In genomic region chr4:17578482-17578891, GRCh38 we compare ENCODE assay signal across 1 cellular context.
TF ChIP-seq lines count a peak whose summit lies in the region.

No MANE protein-coding gene starts in this region.

TF ChIP-seq in GM12878, 131 proteins besides CTCF, POLR2A, EP300 and RAD21 (continued from another document and continues in another):
- TF ChIP-seq ZBTB40 (IDR thresholded peaks at IDR 0.05; ENCODE audit: borderline replicate concordance): no peak
- TF ChIP-seq, protein P1, sequence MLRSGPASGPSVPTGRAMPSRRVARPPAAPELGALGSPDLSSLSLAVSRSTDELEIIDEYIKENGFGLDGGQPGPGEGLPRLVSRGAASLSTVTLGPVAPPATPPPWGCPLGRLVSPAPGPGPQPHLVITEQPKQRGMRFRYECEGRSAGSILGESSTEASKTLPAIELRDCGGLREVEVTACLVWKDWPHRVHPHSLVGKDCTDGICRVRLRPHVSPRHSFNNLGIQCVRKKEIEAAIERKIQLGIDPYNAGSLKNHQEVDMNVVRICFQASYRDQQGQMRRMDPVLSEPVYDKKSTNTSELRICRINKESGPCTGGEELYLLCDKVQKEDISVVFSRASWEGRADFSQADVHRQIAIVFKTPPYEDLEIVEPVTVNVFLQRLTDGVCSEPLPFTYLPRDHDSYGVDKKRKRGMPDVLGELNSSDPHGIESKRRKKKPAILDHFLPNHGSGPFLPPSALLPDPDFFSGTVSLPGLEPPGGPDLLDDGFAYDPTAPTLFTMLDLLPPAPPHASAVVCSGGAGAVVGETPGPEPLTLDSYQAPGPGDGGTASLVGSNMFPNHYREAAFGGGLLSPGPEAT (IDR thresholded peaks at IDR 0.05; ENCODE audit: low read depth): peak; percentile 18; the same call in 1 of the 2 replicates
- no peak for TF ChIP-seq CBX3 (IDR thresholded peaks at IDR 0.05; ENCODE audit: borderline replicate concordance, low read depth)
- TF ChIP-seq TCF7 (IDR thresholded peaks at IDR 0.05; ENCODE audit: borderline replicate concordance): no peak
- TF ChIP-seq CUX1 (IDR thresholded peaks at IDR 0.05; ENCODE audit: insufficient replicate concordance, low read depth, low read length): no peak
- no peak for TF ChIP-seq RCOR1 (conservative IDR thresholded peaks at IDR 0.05; ENCODE audit: low read depth, low read length)
- TF ChIP-seq, protein P2, sequence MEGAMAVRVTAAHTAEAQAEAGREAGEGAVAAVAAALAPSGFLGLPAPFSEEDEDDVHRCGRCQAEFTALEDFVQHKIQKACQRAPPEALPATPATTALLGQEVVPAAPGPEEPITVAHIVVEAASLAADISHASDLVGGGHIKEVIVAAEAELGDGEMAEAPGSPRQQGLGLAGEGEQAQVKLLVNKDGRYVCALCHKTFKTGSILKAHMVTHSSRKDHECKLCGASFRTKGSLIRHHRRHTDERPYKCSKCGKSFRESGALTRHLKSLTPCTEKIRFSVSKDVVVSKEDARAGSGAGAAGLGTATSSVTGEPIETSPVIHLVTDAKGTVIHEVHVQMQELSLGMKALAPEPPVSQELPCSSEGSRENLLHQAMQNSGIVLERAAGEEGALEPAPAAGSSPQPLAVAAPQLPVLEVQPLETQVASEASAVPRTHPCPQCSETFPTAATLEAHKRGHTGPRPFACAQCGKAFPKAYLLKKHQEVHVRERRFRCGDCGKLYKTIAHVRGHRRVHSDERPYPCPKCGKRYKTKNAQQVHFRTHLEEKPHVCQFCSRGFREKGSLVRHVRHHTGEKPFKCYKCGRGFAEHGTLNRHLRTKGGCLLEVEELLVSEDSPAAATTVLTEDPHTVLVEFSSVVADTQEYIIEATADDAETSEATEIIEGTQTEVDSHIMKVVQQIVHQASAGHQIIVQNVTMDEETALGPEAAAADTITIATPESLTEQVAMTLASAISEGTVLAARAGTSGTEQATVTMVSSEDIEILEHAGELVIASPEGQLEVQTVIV (IDR thresholded peaks at IDR 0.05; ENCODE audit: borderline replicate concordance, partially characterized antibody): no peak
- TF ChIP-seq POLR2AphosphoS5 (IDR thresholded peaks at IDR 0.05; ENCODE audit: low read length): no peak
- TF ChIP-seq, protein P3, sequence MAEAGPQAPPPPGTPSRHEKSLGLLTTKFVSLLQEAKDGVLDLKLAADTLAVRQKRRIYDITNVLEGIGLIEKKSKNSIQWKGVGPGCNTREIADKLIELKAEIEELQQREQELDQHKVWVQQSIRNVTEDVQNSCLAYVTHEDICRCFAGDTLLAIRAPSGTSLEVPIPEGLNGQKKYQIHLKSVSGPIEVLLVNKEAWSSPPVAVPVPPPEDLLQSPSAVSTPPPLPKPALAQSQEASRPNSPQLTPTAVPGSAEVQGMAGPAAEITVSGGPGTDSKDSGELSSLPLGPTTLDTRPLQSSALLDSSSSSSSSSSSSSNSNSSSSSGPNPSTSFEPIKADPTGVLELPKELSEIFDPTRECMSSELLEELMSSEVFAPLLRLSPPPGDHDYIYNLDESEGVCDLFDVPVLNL (IDR thresholded peaks at IDR 0.05; ENCODE audit: low read depth, low read length): no peak
- TF ChIP-seq YBX1 (IDR thresholded peaks at IDR 0.05): no peak
- TF ChIP-seq NBN (IDR thresholded peaks at IDR 0.05): no peak
- TF ChIP-seq, protein P4, sequence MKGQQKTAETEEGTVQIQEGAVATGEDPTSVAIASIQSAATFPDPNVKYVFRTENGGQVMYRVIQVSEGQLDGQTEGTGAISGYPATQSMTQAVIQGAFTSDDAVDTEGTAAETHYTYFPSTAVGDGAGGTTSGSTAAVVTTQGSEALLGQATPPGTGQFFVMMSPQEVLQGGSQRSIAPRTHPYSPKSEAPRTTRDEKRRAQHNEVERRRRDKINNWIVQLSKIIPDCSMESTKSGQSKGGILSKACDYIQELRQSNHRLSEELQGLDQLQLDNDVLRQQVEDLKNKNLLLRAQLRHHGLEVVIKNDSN (IDR thresholded peaks at IDR 0.05; ENCODE audit: borderline replicate concordance, extremely low read length, insufficient read depth, low read depth, low read length): no peak
- 0 out of 2 replicates have a peak, but pooled peaks have one; percentile 44 for TF ChIP-seq ATF7 (IDR thresholded peaks at IDR 0.05; ENCODE audit: low read depth)
- no peak for TF ChIP-seq SP1 (IDR thresholded peaks at IDR 0.05; ENCODE audit: low read depth, low read length)
- peak; percentile 35; the same call in 1 of the 2 replicates for TF ChIP-seq FOXK2 (IDR thresholded peaks at IDR 0.05)
- no peak for TF ChIP-seq STAT3 (IDR thresholded peaks at IDR 0.05; ENCODE audit: low read depth, low read length)
- no peak for TF ChIP-seq ZNF217 (IDR thresholded peaks at IDR 0.05)
- no peak for TF ChIP-seq HDAC2 (IDR thresholded peaks at IDR 0.05)
- TF ChIP-seq BCLAF1 (IDR thresholded peaks at IDR 0.05): no peak
- TF ChIP-seq, protein P5, sequence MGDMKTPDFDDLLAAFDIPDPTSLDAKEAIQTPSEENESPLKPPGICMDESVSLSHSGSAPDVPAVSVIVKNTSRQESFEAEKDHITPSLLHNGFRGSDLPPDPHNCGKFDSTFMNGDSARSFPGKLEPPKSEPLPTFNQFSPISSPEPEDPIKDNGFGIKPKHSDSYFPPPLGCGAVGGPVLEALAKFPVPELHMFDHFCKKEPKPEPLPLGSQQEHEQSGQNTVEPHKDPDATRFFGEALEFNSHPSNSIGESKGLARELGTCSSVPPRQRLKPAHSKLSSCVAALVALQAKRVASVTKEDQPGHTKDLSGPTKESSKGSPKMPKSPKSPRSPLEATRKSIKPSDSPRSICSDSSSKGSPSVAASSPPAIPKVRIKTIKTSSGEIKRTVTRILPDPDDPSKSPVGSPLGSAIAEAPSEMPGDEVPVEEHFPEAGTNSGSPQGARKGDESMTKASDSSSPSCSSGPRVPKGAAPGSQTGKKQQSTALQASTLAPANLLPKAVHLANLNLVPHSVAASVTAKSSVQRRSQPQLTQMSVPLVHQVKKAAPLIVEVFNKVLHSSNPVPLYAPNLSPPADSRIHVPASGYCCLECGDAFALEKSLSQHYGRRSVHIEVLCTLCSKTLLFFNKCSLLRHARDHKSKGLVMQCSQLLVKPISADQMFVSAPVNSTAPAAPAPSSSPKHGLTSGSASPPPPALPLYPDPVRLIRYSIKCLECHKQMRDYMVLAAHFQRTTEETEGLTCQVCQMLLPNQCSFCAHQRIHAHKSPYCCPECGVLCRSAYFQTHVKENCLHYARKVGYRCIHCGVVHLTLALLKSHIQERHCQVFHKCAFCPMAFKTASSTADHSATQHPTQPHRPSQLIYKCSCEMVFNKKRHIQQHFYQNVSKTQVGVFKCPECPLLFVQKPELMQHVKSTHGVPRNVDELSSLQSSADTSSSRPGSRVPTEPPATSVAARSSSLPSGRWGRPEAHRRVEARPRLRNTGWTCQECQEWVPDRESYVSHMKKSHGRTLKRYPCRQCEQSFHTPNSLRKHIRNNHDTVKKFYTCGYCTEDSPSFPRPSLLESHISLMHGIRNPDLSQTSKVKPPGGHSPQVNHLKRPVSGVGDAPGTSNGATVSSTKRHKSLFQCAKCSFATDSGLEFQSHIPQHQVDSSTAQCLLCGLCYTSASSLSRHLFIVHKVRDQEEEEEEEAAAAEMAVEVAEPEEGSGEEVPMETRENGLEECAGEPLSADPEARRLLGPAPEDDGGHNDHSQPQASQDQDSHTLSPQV (IDR thresholded peaks at IDR 0.05): no peak
- no peak for TF ChIP-seq MYC (IDR thresholded peaks at IDR 0.05; ENCODE audit: insufficient read depth, insufficient read length, insufficient replicate concordance, low read length, severe bottlenecking)
- TF ChIP-seq, protein P6, sequence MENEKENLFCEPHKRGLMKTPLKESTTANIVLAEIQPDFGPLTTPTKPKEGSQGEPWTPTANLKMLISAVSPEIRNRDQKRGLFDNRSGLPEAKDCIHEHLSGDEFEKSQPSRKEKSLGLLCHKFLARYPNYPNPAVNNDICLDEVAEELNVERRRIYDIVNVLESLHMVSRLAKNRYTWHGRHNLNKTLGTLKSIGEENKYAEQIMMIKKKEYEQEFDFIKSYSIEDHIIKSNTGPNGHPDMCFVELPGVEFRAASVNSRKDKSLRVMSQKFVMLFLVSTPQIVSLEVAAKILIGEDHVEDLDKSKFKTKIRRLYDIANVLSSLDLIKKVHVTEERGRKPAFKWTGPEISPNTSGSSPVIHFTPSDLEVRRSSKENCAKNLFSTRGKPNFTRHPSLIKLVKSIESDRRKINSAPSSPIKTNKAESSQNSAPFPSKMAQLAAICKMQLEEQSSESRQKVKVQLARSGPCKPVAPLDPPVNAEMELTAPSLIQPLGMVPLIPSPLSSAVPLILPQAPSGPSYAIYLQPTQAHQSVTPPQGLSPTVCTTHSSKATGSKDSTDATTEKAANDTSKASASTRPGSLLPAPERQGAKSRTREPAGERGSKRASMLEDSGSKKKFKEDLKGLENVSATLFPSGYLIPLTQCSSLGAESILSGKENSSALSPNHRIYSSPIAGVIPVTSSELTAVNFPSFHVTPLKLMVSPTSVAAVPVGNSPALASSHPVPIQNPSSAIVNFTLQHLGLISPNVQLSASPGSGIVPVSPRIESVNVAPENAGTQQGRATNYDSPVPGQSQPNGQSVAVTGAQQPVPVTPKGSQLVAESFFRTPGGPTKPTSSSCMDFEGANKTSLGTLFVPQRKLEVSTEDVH (IDR thresholded peaks at IDR 0.05; ENCODE audit: low read depth, partially characterized antibody): no peak
